26 cellular contexts compared by ENCODE assay signal in the genomic region with DNA sequence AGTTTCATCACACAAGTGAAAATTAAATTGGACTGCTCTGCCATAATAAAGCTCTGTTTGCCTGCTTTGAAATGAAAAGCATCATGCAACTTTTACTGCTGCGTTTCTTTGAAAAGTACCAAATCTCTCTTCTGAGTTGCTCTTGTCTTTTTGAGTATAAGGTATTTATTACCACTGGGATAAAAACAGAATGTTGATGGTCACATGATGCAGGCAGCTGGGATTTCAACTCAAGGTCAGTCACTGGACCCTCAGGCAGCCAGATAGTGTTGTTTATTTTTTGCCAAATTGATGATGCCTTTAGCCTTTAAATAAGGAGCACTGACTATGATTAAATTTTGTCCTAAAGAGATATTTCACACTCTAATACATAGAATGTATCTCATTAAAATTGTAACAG.
"Had no signal": no experiment of that assay in that cellular context is flagged by ENCODE, and none has a peak within 500 bp of the region (broad histone marks: within the 10 kb centered on the region; RNA-seq: fewer than 3 reads in every experiment).

No MANE protein-coding gene starts in this region.

- H3K4me3 ChIP-seq: dorsolateral prefrontal cortex, heart right ventricle, left lung, lower lobe of right lung, neural progenitor cell, right atrium auricular region, skin epidermis, spleen, testis, tibial artery had no signal

- H2AFZ ChIP-seq: neural progenitor cell, parathyroid adenoma had no signal

- H3K27me3 ChIP-seq: heart right ventricle, left lung, neural progenitor cell, right atrium auricular region, spleen, testis, tibial artery had no signal

- H3K4me2 ChIP-seq: neural progenitor cell had no signal

- H3K9me3 ChIP-seq: heart right ventricle, left lung, lower lobe of right lung, right atrium auricular region, spleen, testis, tibial artery had no signal

- FAIRE-seq: colon, islet of Langerhans had no signal

- H3K27ac ChIP-seq: dorsolateral prefrontal cortex, epithelial cell of prostate, left lung, lower lobe of right lung, neural progenitor cell, parathyroid adenoma, right atrium auricular region, skin epidermis, spleen, testis, tibial artery had no signal

- ATAC-seq: esophagus mucosa; left lung; lower lobe of right lung; naive thymus-derived CD4-positive, alpha-beta T cell; sciatic nerve; stimulated activated memory B cell treated with anti-CD40 and anti-IgM and Interleukin-4, amounts not matched to agents 10 μg/mL and 1 μg/mL and 100 μg/mL, for 72 hours; stimulated activated naive CD8-positive, alpha-beta T cell treated with anti-CD3 and anti-CD28 coated beads, Interleukin-15, Interleukin-2, amounts not matched to agents 100 U/mL and 50 U/mL, for 24 hours had no signal

- DNase-seq: dorsolateral prefrontal cortex; effector CD4-positive, alpha-beta T cell; foreskin fibroblast; glutamatergic neuron; heart right ventricle; hippocampal formation; left cardiac atrium; left lung; lower lobe of right lung; naive thymus-derived CD4-positive, alpha-beta T cell; spleen; stimulated activated CD4-positive, alpha-beta T cell treated with anti-CD3 and anti-CD28 coated beads, Interleukin-4, amount 100 ng/mL, for 4 hours; stimulated activated naive CD8-positive, alpha-beta T cell treated with anti-CD3 and anti-CD28 coated beads, Interleukin-15, Interleukin-2, amounts not matched to agents 100 U/mL and 50 U/mL, for 24 hours; substantia nigra; testis; tibial artery had no signal

- H3K9ac ChIP-seq: neural progenitor cell, parathyroid adenoma had no signal

- H3K36me3 ChIP-seq: heart right ventricle, left lung, lower lobe of right lung, neural progenitor cell, right atrium auricular region, spleen, tibial artery had no signal

- H3K4me1 ChIP-seq: left lung, lower lobe of right lung, neural progenitor cell, parathyroid adenoma, spleen, testis had no signal

- H3K79me2 ChIP-seq: parathyroid adenoma had no signal
